In genomic region chr4:153765836-153766235, GRCh38 we compare ENCODE assay signal across 26 cellular contexts. TPM values are rescaled to one million over a fixed set of nuclear protein-coding genes. Genes with fewer than 3 reads are reported as not detected.
A peak's percentile ranks its signal among the peaks of the same experiment; 100 is the strongest.
DNase-seq lines count a peak whose midpoint lies in the region; ATAC-seq, FAIRE-seq and TF ChIP-seq lines count a peak whose summit lies in the region.
"Had no signal": no experiment of that assay in that cellular context is flagged by ENCODE, and none has a peak within 500 bp of the region (broad histone marks: within the 10 kb centered on the region; RNA-seq: fewer than 3 reads in every experiment).

No MANE protein-coding gene starts in this region.

- H3K27ac Mint-ChIP-seq in GM23338 = no peak overlapping the region
- H3K27ac Mint-ChIP-seq in endothelial cell (ENCODE audit: unreplicated experiment) = no peak overlapping the region
- H3K27ac Mint-ChIP-seq: T-helper 17 cell had no signal

- H3K4me3 Mint-ChIP-seq in GM23338 (no peak overlapping the region), endothelial cell (ENCODE audit: unreplicated experiment) (no peak overlapping the region)
- H3K4me3 Mint-ChIP-seq: T-helper 17 cell had no signal

- no peak overlapping the region; the same call in 1 of the 2 replicates for H3K27ac ChIP-seq in GM23338 (ENCODE audit: low read depth)
- no peak overlapping the region for H3K27ac ChIP-seq in K562 (ENCODE audit: extremely low read depth, low read depth, low read length)
- H3K27ac ChIP-seq in A673 (ENCODE audit: low read depth, low read length, poor library complexity, severe bottlenecking) = no peak overlapping the region

- H3K4me3 ChIP-seq in GM23338 = no peak overlapping the region
- H3K4me3 ChIP-seq in K562 = no peak overlapping the region
- no peak overlapping the region for H3K4me3 ChIP-seq in A673 (ENCODE audit: low read depth, low read length, poor library complexity, severe bottlenecking)
- H3K4me3 ChIP-seq: MG63 had no signal

- no peaks in the 10 kb centered on the region for H3K9me1 ChIP-seq in K562 (ENCODE audit: control insufficient read depth, insufficient read depth, low read length)

- H2AFZ ChIP-seq in GM23338 = no peak overlapping the region
- no peak overlapping the region for H2AFZ ChIP-seq in K562 (ENCODE audit: low read depth, low read length)

- CTCF ChIA-PET in K562 (lab: Yijun Ruan, JAX; ENCODE audit: low intra/inter-chr PET ratio) (no interaction called here), A673 (lab: Charles Lee) (no interaction called here)

- WGBS in K562 (ENCODE audit: insufficient coverage, low coverage, missing lambda C conversion rate) = 28% methylated on average over 6 of the region's 6 CpGs

- intact Hi-C loops in K562 (cut with micrococcal nuclease) (no loop called here), A673 (cut with micrococcal nuclease; ENCODE audit: unreplicated experiment) (no loop called here)

- in situ Hi-C loops in K562 (cut with MboI) = no loop called here

- POLR2A ChIA-PET in K562 (lab: Yijun Ruan, JAX) = no interaction called here
- POLR2A ChIA-PET in A673 (lab: Charles Lee; ENCODE audit: low non-redundant PET) = no interaction called here

- H3K4me1 ChIP-seq in GM23338 (ENCODE audit: insufficient read depth) = peaks cover 23% of the 10 kb centered on the region
- no peaks in the 10 kb centered on the region; a peak in 1 of 5 replicates for H3K4me1 ChIP-seq in K562 (replicated peaks in 1 of 2; ENCODE audit: control insufficient read depth in 2 of 2, insufficient read depth in 2 of 2, low read length in 2 of 2)
- no peaks in the 10 kb centered on the region for H3K4me1 ChIP-seq in A673 (ENCODE audit: insufficient read depth, low read length, poor library complexity, severe bottlenecking)

- 0 out of 2 replicates have a peak, but pooled peaks cover 4% of the 10 kb centered on the region for H3K9me2 ChIP-seq in GM23338 (ENCODE audit: insufficient read depth)

- DNase-seq in GM23338 (ENCODE audit: low spot score) (no peak), NCI-H69 (lab: John Stamatoyannopoulos, UW) (peak; percentile 4), K562 (ENCODE audit: extremely low read depth in 1 of 4, low spot score in 3 of 4) (peak in 1 of 4 experiments; percentile 16), A673 (ENCODE audit: low spot score) (no peak), endothelial cell (ENCODE audit: low spot score) (no peak)
- DNase-seq: ACHN, Calu3, DMS79 treated with DMSO at 0.1 percent for 48 hours, KG1, MG63, NCI-H1417, NCI-H1694, NCI-H2171 treated with DMSO at 0.1 percent for 48 hours, NCI-H446, NCI-H524 treated with DMSO at 0.1 percent for 48 hours, NCI-H82, T-helper 17 cell had no signal

- H3K27me3 ChIP-seq in GM23338 (ENCODE audit: insufficient read depth) (no peaks in the 10 kb centered on the region), K562 (ENCODE audit: control insufficient read depth in 2 of 2, insufficient read depth in 2 of 2, low read length in 2 of 2) (peaks cover 2 to 6% of the 10 kb centered on the region in 2 experiments; a peak in 2 of 5 replicates), A673 (replicated peaks; ENCODE audit: insufficient read depth, low read depth, low read length, poor library complexity) (no peaks in the 10 kb centered on the region)
- H3K27me3 ChIP-seq: MG63 had no signal

- BruUV-seq in K562 (replicated peaks; lab: Mats Ljungman, UMichigan) (no TSS peak), A673 (replicated peaks; lab: Mats Ljungman, UMichigan) (no TSS peak)

- no peak overlapping the region for H3K9ac ChIP-seq in K562 (ENCODE audit: insufficient read depth in 1 of 2, low read depth in 2 of 2, low read length in 2 of 2)

- H3K4me1 Mint-ChIP-seq in GM23338 (peaks cover 26% of the 10 kb centered on the region), endothelial cell (ENCODE audit: unreplicated experiment) (no peaks in the 10 kb centered on the region)
- H3K4me1 Mint-ChIP-seq: T-helper 17 cell had no signal

- no peaks in the 10 kb centered on the region for H3K79me2 ChIP-seq in GM23338 (replicated peaks; ENCODE audit: insufficient read depth)
- no peaks in the 10 kb centered on the region for H3K79me2 ChIP-seq in K562 (ENCODE audit: control insufficient read depth, insufficient read depth, low read length)

- H3F3A ChIP-seq in GM23338 (replicated peaks; ENCODE audit: low read depth) = no peaks in the 10 kb centered on the region

- no peak for TF ChIP-seq POLR2A in K562 (conservative IDR thresholded peaks at IDR 0.05)

- H3K36me3 ChIP-seq in GM23338 (ENCODE audit: insufficient read depth) = no peaks in the 10 kb centered on the region
- H3K36me3 ChIP-seq in K562 (ENCODE audit: control insufficient read depth, insufficient read depth, low read length) = no peaks in the 10 kb centered on the region
- H3K36me3 ChIP-seq in A673 (ENCODE audit: insufficient read depth, low read length, poor library complexity, severe bottlenecking) = no peaks in the 10 kb centered on the region
- H3K36me3 ChIP-seq: MG63 had no signal

- FAIRE-seq in K562 (lab: Jason Lieb, UNC) = no peak
- FAIRE-seq: GM19239, H54, HTR-8/SVneo had no signal

- no peaks in the 10 kb centered on the region for H3K9me3 ChIP-seq in K562 (replicated peaks; ENCODE audit: control insufficient read depth, insufficient read depth, low read depth, low read length)
- H3K9me3 ChIP-seq in A673 (ENCODE audit: low read depth, low read length, poor library complexity, severe bottlenecking) = no peaks in the 10 kb centered on the region
- H3K9me3 ChIP-seq: MG63 had no signal

- ATAC-seq in GM23338 (no peak), K562 (peak; percentile 81), HG02970 (IDR thresholded peaks at IDR 0.05; ENCODE audit: low FRiP score, unreplicated experiment) (no peak), GM21723 (IDR thresholded peaks at IDR 0.05; ENCODE audit: unreplicated experiment) (no peak)
- ATAC-seq: Panc1, SK-N-SH treated with all-trans-retinoic acid at 6 μM for 48 hours, T-helper 17 cell had no signal

- no peak for TF ChIP-seq CTCF in GM23338 (conservative IDR thresholded peaks at IDR 0.05; ENCODE audit: low read depth in 2 of 2)
- TF ChIP-seq CTCF in K562 (IDR thresholded peaks at IDR 0.05 in 2 of 3, conservative IDR thresholded peaks at IDR 0.05 in 1 of 3; ENCODE audit: insufficient read depth in 2 of 3, low read depth in 1 of 3, low read length in 3 of 3) = no peak
- TF ChIP-seq CTCF in A673 (conservative IDR thresholded peaks at IDR 0.05; ENCODE audit: low read depth, low read length) = no peak
- TF ChIP-seq CTCF in endothelial cell (IDR thresholded peaks at IDR 0.05; ENCODE audit: unreplicated experiment) = no peak

- H3K27me3 Mint-ChIP-seq in GM23338 (ENCODE audit: insufficient read depth, low read depth, poor library complexity) (peaks cover 3% of the 10 kb centered on the region), endothelial cell (ENCODE audit: unreplicated experiment) (no peaks in the 10 kb centered on the region)

- H3K4me2 ChIP-seq in GM23338 (peak overlapping the region; percentile 58; the same call in 1 of the 2 replicates), K562 (ENCODE audit: insufficient read depth, low read length) (no peak overlapping the region)

- peaks cover 7% of the 10 kb centered on the region; the same call in 2 of the 3 replicates for H3K9me3 Mint-ChIP-seq in GM23338
- H3K9me3 Mint-ChIP-seq in endothelial cell (ENCODE audit: unreplicated experiment) = no peaks in the 10 kb centered on the region

- TF ChIP-seq EP300 in K562 (IDR thresholded peaks at IDR 0.05; ENCODE audit: low read length) = no peak

- TF ChIP-seq RAD21 in K562 (CRISPR knock-in tag; conservative IDR thresholded peaks at IDR 0.05 in 1 of 2, IDR thresholded peaks at IDR 0.05 in 1 of 2) = no peak

- H4K20me1 ChIP-seq in GM23338 (replicated peaks; ENCODE audit: insufficient read depth) (no peaks in the 10 kb centered on the region), K562 (replicated peaks; ENCODE audit: control insufficient read depth, insufficient read depth, low read length) (no peaks in the 10 kb centered on the region)

- H3K36me3 Mint-ChIP-seq in GM23338 (ENCODE audit: low read depth) (peaks cover 2% of the 10 kb centered on the region; the same call in 1 of the 3 replicates), endothelial cell (ENCODE audit: low read depth, unreplicated experiment) (no peaks in the 10 kb centered on the region)

RNA-seq across cellular contexts. Expression of gene RNF175, which starts 6.0 kb away (rescaled TPM):
- 4.7 and 14.9 TPM in 2 replicates for total RNA-seq in GM23338 (2014; rRNA removed; shearing (Covaris generic))
- polyA plus RNA-seq in GM23338 (2016; fragmentation: Nextera tagmentation; extraction: Ambion mirVana) (4.8 and 4.9 TPM in 2 replicates), K562 (2011; rRNA removed) (not detected in 2 replicates), K562 (2014; fragmentation: Illumina TruSeq; extraction: Trizol) (not detected in 2 replicates), K562 (2014; fragmentation: Nextera tagmentation; extraction: Ambion mirVana) (not detected), K562 (2014; rRNA removed) (not detected in 2 replicates)
- not detected in 2 replicates for total RNA-seq in K562 (2011; cell fraction: chromatin; rRNA removed; ENCODE audit: low replicate concordance)
- not detected in 2 replicates for total RNA-seq in K562 (2011; cell fraction: nucleolus; rRNA removed)
- not detected in 2 replicates for total RNA-seq in K562 (2011; cell fraction: nucleoplasm; rRNA removed)
- total RNA-seq in K562 (2014; rRNA removed) (not detected in 2 replicates), K562 (2014; rRNA removed; fragmentation: Illumina TruSeq; extraction: Trizol) (not detected in 2 replicates), K562 (2015; rRNA removed; fragmentation: Illumina TruSeq; extraction: Trizol) (not detected in 2 replicates), K562 (2021) (not detected in 2 replicates), A673 (2021) (6.8 and 9.0 TPM in 2 replicates), endothelial cell (ENCODE audit: unreplicated experiment) (0.36 TPM)
- polyA plus RNA-seq in K562 (2011; cell fraction: cytosol; rRNA removed) = not detected in 2 replicates
- not detected in 2 replicates for polyA plus RNA-seq in K562 (2011; cell fraction: nucleus; rRNA removed)
- polyA plus RNA-seq in K562 (2012) = not detected in 2 replicates
- not detected in 2 replicates for polyA minus RNA-seq in K562 (2011; rRNA and poly(A)+ RNA removed)
- not detected in 2 replicates for polyA minus RNA-seq in K562 (2011; cell fraction: cytosol; rRNA and poly(A)+ RNA removed)
- polyA minus RNA-seq in K562 (2011; cell fraction: nucleus; rRNA and poly(A)+ RNA removed) = not detected in 2 replicates
- total RNA-seq: T-helper 17 cell had no signal
- polyA plus RNA-seq: BJ had no signal

RNA-seq across cellular contexts. Expression of gene SFRP2, which starts 23.0 kb away (rescaled TPM):
- total RNA-seq in GM23338 (2014; rRNA removed; shearing (Covaris generic)) = 214 and 219 TPM in 2 replicates
- polyA plus RNA-seq in GM23338 (2016; fragmentation: Nextera tagmentation; extraction: Ambion mirVana) = 286 and 295 TPM in 2 replicates
- total RNA-seq in K562 (2011; cell fraction: chromatin; rRNA removed; ENCODE audit: low replicate concordance) = not detected in 2 replicates
- total RNA-seq in K562 (2011; cell fraction: nucleolus; rRNA removed) = not detected in 2 replicates
- total RNA-seq in K562 (2011; cell fraction: nucleoplasm; rRNA removed) = not detected in 2 replicates
- total RNA-seq in K562 (2014; rRNA removed) = not detected in 2 replicates
- not detected in 2 replicates for total RNA-seq in K562 (2014; rRNA removed; fragmentation: Illumina TruSeq; extraction: Trizol)
- total RNA-seq in K562 (2015; rRNA removed; fragmentation: Illumina TruSeq; extraction: Trizol) = not detected in 2 replicates
- 0.29 and 0.38 TPM in 2 replicates for total RNA-seq in K562 (2021)
- polyA plus RNA-seq in K562 (2011; rRNA removed) = not detected in 2 replicates
- not detected in 2 replicates for polyA plus RNA-seq in K562 (2011; cell fraction: cytosol; rRNA removed)
- polyA plus RNA-seq in K562 (2011; cell fraction: nucleus; rRNA removed) = not detected in 2 replicates
- 0.06 TPM in 1 of 2 replicates, not detected in the other for polyA plus RNA-seq in K562 (2012)
- polyA plus RNA-seq in K562 (2014; fragmentation: Illumina TruSeq; extraction: Trizol) = not detected in 2 replicates
- polyA plus RNA-seq in K562 (2014; fragmentation: Nextera tagmentation; extraction: Ambion mirVana) = not detected
- polyA plus RNA-seq in K562 (2014; rRNA removed) = not detected in 2 replicates
- not detected in 2 replicates for polyA minus RNA-seq in K562 (2011; rRNA and poly(A)+ RNA removed)
- polyA minus RNA-seq in K562 (2011; cell fraction: cytosol; rRNA and poly(A)+ RNA removed) = not detected in 2 replicates
- not detected in 2 replicates for polyA minus RNA-seq in K562 (2011; cell fraction: nucleus; rRNA and poly(A)+ RNA removed)
- total RNA-seq in A673 (2021) = 1.4 and 1.9 TPM in 2 replicates
- total RNA-seq in endothelial cell (ENCODE audit: unreplicated experiment) = 4.1 TPM
- total RNA-seq: Calu3, OCI-LY7, T-helper 17 cell had no signal

Comparison
In these comparisons a context has a peak if more than half of its experiments do, and no peak if none do; other contexts are left out.
1. RNA of gene SFRP2, which starts 23.0 kb away (total RNA-seq): 214 to 219 TPM in GM23338; 4.1 TPM in endothelial cell (single experiment), 1.4 to 1.9 TPM in A673 and 0.29 to 0.38 TPM in K562; every median in the first group is over 10 times any median in the second.